Comparison of ENCODE assay signal across 9 cellular contexts in the genomic region with DNA sequence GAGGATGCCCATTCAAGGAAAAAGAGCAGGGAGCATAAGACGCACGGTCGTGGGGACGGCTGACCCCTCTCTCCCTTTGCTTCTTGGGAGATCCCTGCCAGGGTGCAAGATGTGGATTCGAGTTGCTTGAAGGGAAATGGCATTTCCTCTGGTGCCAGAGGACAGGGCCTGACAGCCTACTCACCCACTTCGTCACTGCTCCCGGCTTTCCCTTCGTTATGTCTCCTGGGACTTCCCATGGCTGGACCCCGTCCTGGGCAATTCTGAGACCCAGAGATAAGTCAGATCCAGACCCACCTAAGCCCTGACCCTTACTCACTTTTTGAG. TPM values are rescaled to one million over a fixed set of nuclear protein-coding genes. Genes with fewer than 3 reads are reported as not detected.
A peak's percentile ranks its signal among the peaks of the same experiment; 100 is the strongest.
DNase-seq lines count a peak whose midpoint lies in the region; ATAC-seq, FAIRE-seq and TF ChIP-seq lines count a peak whose summit lies in the region.
"Had no signal": no experiment of that assay in that cellular context is flagged by ENCODE, and none has a peak within 500 bp of the region (broad histone marks: within the 10 kb centered on the region; RNA-seq: fewer than 3 reads in every experiment).

No MANE protein-coding gene starts in this region.

- H3K4me1 Mint-ChIP-seq in activated T-cell treated with anti-CD3 and anti-CD28 coated beads, Interleukin-2, amount 50 U/mL, for 24 hours (ENCODE audit: low read depth): peaks cover 36% of the 10 kb centered on the region

- H3K9me1 ChIP-seq in endothelial cell of umbilical vein (replicated peaks; ENCODE audit: control insufficient read depth, extremely low read depth, insufficient read depth, low read length): no peaks in the 10 kb centered on the region

- POLR2A ChIA-PET in endothelial cell of umbilical vein (lab: Charles Lee): no interaction called here

- no peak overlapping the region for H3K9ac ChIP-seq in endothelial cell of umbilical vein (replicated peaks; ENCODE audit: extremely low read depth, insufficient read depth, low read length)

- H3K4me1 ChIP-seq in endothelial cell of umbilical vein (ENCODE audit: control insufficient read depth, extremely low read depth, insufficient read depth, low read length) (peaks cover 14% of the 10 kb centered on the region), osteoblast (ENCODE audit: insufficient read depth, low read length) (peaks cover 20% of the 10 kb centered on the region)

- H3K4me3 Mint-ChIP-seq in activated T-cell treated with anti-CD3 and anti-CD28 coated beads, Interleukin-2, amount 50 U/mL, for 24 hours: no peak overlapping the region

- H3K79me2 ChIP-seq in endothelial cell of umbilical vein (ENCODE audit: control insufficient read depth, insufficient read depth, low read length): peaks cover 18% of the 10 kb centered on the region
- H3K79me2 ChIP-seq in osteoblast (ENCODE audit: insufficient read depth, low read length): peaks cover 36% of the 10 kb centered on the region

- CTCF ChIA-PET in endothelial cell of umbilical vein (lab: Charles Lee): no interaction called here

- ATAC-seq in HG03280 (IDR thresholded peaks at IDR 0.05; ENCODE audit: unreplicated experiment): no peak

- BruUV-seq in endothelial cell of umbilical vein (replicated peaks; lab: Mats Ljungman, UMichigan): no TSS peak

- H4K20me1 ChIP-seq in endothelial cell of umbilical vein (replicated peaks; ENCODE audit: control insufficient read depth, extremely low read depth, insufficient read depth, low read length): no peaks in the 10 kb centered on the region
- H4K20me1 ChIP-seq in osteoblast (ENCODE audit: insufficient read depth, low read length): peaks cover 4% of the 10 kb centered on the region

- TF ChIP-seq CTCF in C4-2B (conservative IDR thresholded peaks at IDR 0.05): no peak
- no peak for TF ChIP-seq CTCF in endothelial cell of umbilical vein (IDR thresholded peaks at IDR 0.05; ENCODE audit: extremely low read depth in 1 of 2, insufficient read depth in 1 of 2, low read depth in 1 of 2, low read length in 2 of 2)
- no peak for TF ChIP-seq CTCF in osteoblast (IDR thresholded peaks at IDR 0.05; ENCODE audit: extremely low read depth, low read depth, low read length)

- no peaks in the 10 kb centered on the region for H3K27me3 ChIP-seq in MG63
- H3K27me3 ChIP-seq in endothelial cell of umbilical vein (ENCODE audit: control insufficient read depth in 2 of 2, insufficient read depth in 2 of 2, low read length in 2 of 2): no peaks in the 10 kb centered on the region
- no peaks in the 10 kb centered on the region for H3K27me3 ChIP-seq in osteoblast (ENCODE audit: insufficient read depth, low read length)

- dilution Hi-C loops in endothelial cell of umbilical vein (cut with MboI; ENCODE audit: extremely low pct_ligation_motif_present, low sequenced_read_pairs): no loop called here

- H3K9me3 ChIP-seq in MG63: no peaks in the 10 kb centered on the region
- no peaks in the 10 kb centered on the region for H3K9me3 ChIP-seq in endothelial cell of umbilical vein (replicated peaks; ENCODE audit: control insufficient read depth, insufficient read depth, low read length)
- no peaks in the 10 kb centered on the region for H3K9me3 ChIP-seq in osteoblast (ENCODE audit: low read depth, low read length)

- H3K27ac Mint-ChIP-seq in activated T-cell treated with anti-CD3 and anti-CD28 coated beads, Interleukin-2, amount 50 U/mL, for 24 hours: no peak overlapping the region

- H3K4me2 ChIP-seq in endothelial cell of umbilical vein (ENCODE audit: insufficient read depth, low read length): peak overlapping the region; percentile 83
- peak overlapping the region; percentile 94 for H3K4me2 ChIP-seq in osteoblast (ENCODE audit: insufficient read depth, low read length)

- DNase-seq in MG63 (no peak), endothelial cell of umbilical vein (ENCODE audit: low read depth, low spot score) (no peak), osteoblast (ENCODE audit: insufficient read length, low spot score, missing footprints) (no peak), NCI-H2227 (lab: John Stamatoyannopoulos, UW; ENCODE audit: unreplicated experiment) (no peak), SKM-1 treated with dmso at 0.1 percent for 144 hours (lab: John Stamatoyannopoulos, UW; ENCODE audit: unreplicated experiment) (no peak)
- DNase-seq in activated T-cell treated with anti-CD3 and anti-CD28 coated beads, Interleukin-2, amount 50 U/mL, for 24 hours: no peak
- DNase-seq: GOT3 had no signal

- intact Hi-C loops in endothelial cell of umbilical vein (cut with micrococcal nuclease): loop anchor here (1.0 to 5.0 kb wide), 2 partner anchors 12 to 426 kb away; a partner anchor contains a TSS

- H3K36me3 ChIP-seq in MG63 (peaks cover 69% of the 10 kb centered on the region), endothelial cell of umbilical vein (ENCODE audit: control insufficient read depth in 2 of 2, extremely low read depth in 1 of 2, insufficient read depth in 2 of 2, low read length in 2 of 2) (peaks cover 10 to 36% of the 10 kb centered on the region in 2 experiments), osteoblast (ENCODE audit: insufficient read depth, low read length) (peaks cover 39% of the 10 kb centered on the region)

- H3K4me3 ChIP-seq in MG63: peak overlapping the region; percentile 98
- peak overlapping the region in 1 of 3 experiments; percentile 70 for H3K4me3 ChIP-seq in endothelial cell of umbilical vein (replicated peaks in 1 of 3; ENCODE audit: insufficient read depth in 1 of 3, low read depth in 1 of 3, low read length in 3 of 3)
- H3K4me3 ChIP-seq in osteoblast (ENCODE audit: insufficient read depth, low read length): peak overlapping the region; percentile 100

- no peaks in the 10 kb centered on the region for H3K9me3 Mint-ChIP-seq in activated T-cell treated with anti-CD3 and anti-CD28 coated beads, Interleukin-2, amount 50 U/mL, for 24 hours

- peaks cover 63% of the 10 kb centered on the region for H3K36me3 Mint-ChIP-seq in activated T-cell treated with anti-CD3 and anti-CD28 coated beads, Interleukin-2, amount 50 U/mL, for 24 hours (ENCODE audit: low read depth)

- no peak for FAIRE-seq in endothelial cell of umbilical vein (lab: Jason Lieb, UNC)

- H3K27me3 Mint-ChIP-seq in activated T-cell treated with anti-CD3 and anti-CD28 coated beads, Interleukin-2, amount 50 U/mL, for 24 hours: no peaks in the 10 kb centered on the region

- H3K27ac ChIP-seq in C4-2B (peak overlapping the region; percentile 99), endothelial cell of umbilical vein (ENCODE audit: insufficient read depth, low read depth, low read length) (no peak overlapping the region), osteoblast (ENCODE audit: low read depth, low read length) (peak overlapping the region; percentile 100)

- H2AFZ ChIP-seq in endothelial cell of umbilical vein (ENCODE audit: low read depth, low read length) (no peak overlapping the region), osteoblast (ENCODE audit: low read length) (no peak overlapping the region)

- no peak for TF ChIP-seq POLR2A in endothelial cell of umbilical vein (IDR thresholded peaks at IDR 0.05; ENCODE audit: low read depth, low read length)

RNA-seq across cellular contexts. Expression of a gene that starts 1.2 kb away (rescaled TPM):
- 5.2 and 11.5 TPM in 2 replicates for total RNA-seq in MG63 (2014; rRNA removed; shearing (Covaris generic); ENCODE audit: low replicate concordance)
- 36.1 and 39.3 TPM in 2 replicates for total RNA-seq in endothelial cell of umbilical vein
- 34.2 and 37.4 TPM in 2 replicates for polyA plus RNA-seq in endothelial cell of umbilical vein
- polyA plus RNA-seq in endothelial cell of umbilical vein (2011; cell fraction: cytosol; rRNA removed): 25.8 and 33.1 TPM in 2 replicates
- 38.7 and 57.3 TPM in 2 replicates for polyA plus RNA-seq in endothelial cell of umbilical vein (2011; cell fraction: nucleus; rRNA removed)
- polyA plus RNA-seq in endothelial cell of umbilical vein (2012): 31.3 and 35.6 TPM in 2 replicates
- polyA minus RNA-seq in endothelial cell of umbilical vein: 18.3 and 23.3 TPM in 2 replicates
- polyA minus RNA-seq in endothelial cell of umbilical vein (2011; cell fraction: cytosol; rRNA and poly(A)+ RNA removed): 11.8 TPM
- 16.7 and 21.3 TPM in 2 replicates for polyA minus RNA-seq in endothelial cell of umbilical vein (2011; cell fraction: nucleus; rRNA and poly(A)+ RNA removed)
- 21.4 and 26.5 TPM in 2 replicates for total RNA-seq in osteoblast

RNA-seq across cellular contexts. Expression of a gene that starts 1.6 kb away (rescaled TPM):
- total RNA-seq in MG63 (2014; rRNA removed; shearing (Covaris generic); ENCODE audit: low replicate concordance): 12.1 and 16.5 TPM in 2 replicates
- 61.9 and 64.2 TPM in 2 replicates for total RNA-seq in endothelial cell of umbilical vein
- 68.3 and 76.8 TPM in 2 replicates for polyA plus RNA-seq in endothelial cell of umbilical vein
- polyA plus RNA-seq in endothelial cell of umbilical vein (2011; cell fraction: cytosol; rRNA removed): 40.2 and 49.3 TPM in 2 replicates
- 59.7 and 65.1 TPM in 2 replicates for polyA plus RNA-seq in endothelial cell of umbilical vein (2011; cell fraction: nucleus; rRNA removed)
- 36.2 and 63.1 TPM in 2 replicates for polyA plus RNA-seq in endothelial cell of umbilical vein (2012)
- 20.8 and 26.9 TPM in 2 replicates for polyA minus RNA-seq in endothelial cell of umbilical vein
- 41.1 TPM for polyA minus RNA-seq in endothelial cell of umbilical vein (2011; cell fraction: cytosol; rRNA and poly(A)+ RNA removed)
- polyA minus RNA-seq in endothelial cell of umbilical vein (2011; cell fraction: nucleus; rRNA and poly(A)+ RNA removed): 25.5 and 31.2 TPM in 2 replicates
- 13.3 and 13.4 TPM in 2 replicates for total RNA-seq in osteoblast

RNA-seq across cellular contexts. Expression of a gene that starts 11.3 kb away (rescaled TPM):
- total RNA-seq in MG63 (2014; rRNA removed; shearing (Covaris generic); ENCODE audit: low replicate concordance): 29.4 and 46.4 TPM in 2 replicates
- total RNA-seq in endothelial cell of umbilical vein (112 and 114 TPM in 2 replicates), osteoblast (42.1 and 43.8 TPM in 2 replicates)
- 39.4 and 48.4 TPM in 2 replicates for polyA plus RNA-seq in endothelial cell of umbilical vein
- 15.1 and 23.9 TPM in 2 replicates for polyA plus RNA-seq in endothelial cell of umbilical vein (2011; cell fraction: cytosol; rRNA removed)
- 204 and 217 TPM in 2 replicates for polyA plus RNA-seq in endothelial cell of umbilical vein (2011; cell fraction: nucleus; rRNA removed)
- polyA plus RNA-seq in endothelial cell of umbilical vein (2012): 40.6 and 46.0 TPM in 2 replicates
- polyA minus RNA-seq in endothelial cell of umbilical vein: 18.4 and 25.4 TPM in 2 replicates
- 20.7 TPM for polyA minus RNA-seq in endothelial cell of umbilical vein (2011; cell fraction: cytosol; rRNA and poly(A)+ RNA removed)
- polyA minus RNA-seq in endothelial cell of umbilical vein (2011; cell fraction: nucleus; rRNA and poly(A)+ RNA removed): 49.5 and 90.5 TPM in 2 replicates

RNA-seq across cellular contexts. Expression of a gene that starts 18.0 kb away (rescaled TPM):
- total RNA-seq in MG63 (2014; rRNA removed; shearing (Covaris generic); ENCODE audit: low replicate concordance): 3.6 TPM in 1 of 2 replicates, not detected in the other
- total RNA-seq in endothelial cell of umbilical vein (5.6 and 9.1 TPM in 2 replicates), osteoblast (0.29 and 1.4 TPM in 2 replicates)
- 5.0 and 7.4 TPM in 2 replicates for polyA plus RNA-seq in endothelial cell of umbilical vein
- 2.5 and 4.7 TPM in 2 replicates for polyA plus RNA-seq in endothelial cell of umbilical vein (2011; cell fraction: cytosol; rRNA removed)
- polyA plus RNA-seq in endothelial cell of umbilical vein (2011; cell fraction: nucleus; rRNA removed): 1.9 and 4.1 TPM in 2 replicates
- 5.7 and 10.8 TPM in 2 replicates for polyA plus RNA-seq in endothelial cell of umbilical vein (2012)
- 5.0 and 5.3 TPM in 2 replicates for polyA minus RNA-seq in endothelial cell of umbilical vein
- polyA minus RNA-seq in endothelial cell of umbilical vein (2011; cell fraction: cytosol; rRNA and poly(A)+ RNA removed): not detected
- polyA minus RNA-seq in endothelial cell of umbilical vein (2011; cell fraction: nucleus; rRNA and poly(A)+ RNA removed): 0.96 and 1.8 TPM in 2 replicates

RNA-seq across cellular contexts. Expression of a gene that starts 27.7 kb away (rescaled TPM):
- 45.1 and 96.1 TPM in 2 replicates for total RNA-seq in MG63 (2014; rRNA removed; shearing (Covaris generic); ENCODE audit: low replicate concordance)
- total RNA-seq in endothelial cell of umbilical vein (184 and 187 TPM in 2 replicates), osteoblast (39.4 and 43.3 TPM in 2 replicates)
- 116 and 125 TPM in 2 replicates for polyA plus RNA-seq in endothelial cell of umbilical vein
- 93.1 and 118 TPM in 2 replicates for polyA plus RNA-seq in endothelial cell of umbilical vein (2011; cell fraction: cytosol; rRNA removed)
- 257 and 302 TPM in 2 replicates for polyA plus RNA-seq in endothelial cell of umbilical vein (2011; cell fraction: nucleus; rRNA removed)
- polyA plus RNA-seq in endothelial cell of umbilical vein (2012): 96.0 and 145 TPM in 2 replicates
- polyA minus RNA-seq in endothelial cell of umbilical vein: 55.3 and 80.9 TPM in 2 replicates
- 56.8 TPM for polyA minus RNA-seq in endothelial cell of umbilical vein (2011; cell fraction: cytosol; rRNA and poly(A)+ RNA removed)
- polyA minus RNA-seq in endothelial cell of umbilical vein (2011; cell fraction: nucleus; rRNA and poly(A)+ RNA removed): 61.0 and 83.2 TPM in 2 replicates
